Comparison of ENCODE assay signal across 21 cellular contexts in the genomic region with DNA sequence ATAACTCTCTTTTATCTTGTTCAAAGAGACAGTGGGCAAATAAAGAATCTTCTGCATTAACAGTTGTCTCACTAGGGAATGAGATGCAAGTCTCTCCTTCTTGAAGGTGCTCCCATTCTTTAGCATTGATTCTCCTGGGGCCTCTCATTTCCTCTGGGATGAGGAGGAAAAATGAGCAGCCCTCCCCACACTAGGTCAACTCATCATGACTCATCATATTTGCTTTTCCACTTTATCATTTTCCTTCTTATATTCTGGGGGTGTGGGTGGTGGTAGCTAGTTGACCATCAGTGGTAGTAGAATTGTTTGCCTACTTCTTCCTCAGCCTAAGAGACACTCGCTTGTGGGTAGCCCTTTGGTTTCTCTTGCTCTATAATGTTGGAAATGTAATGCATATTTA.
DNase-seq lines count a peak whose midpoint lies in the region; ATAC-seq and TF ChIP-seq lines count a peak whose summit lies in the region.
"Had no signal": no experiment of that assay in that cellular context is flagged by ENCODE, and none has a peak within 500 bp of the region (broad histone marks: within the 10 kb centered on the region; RNA-seq: fewer than 3 reads in every experiment).

No MANE protein-coding gene starts in this region.

- no peak for TF ChIP-seq CTCF in fibroblast of pulmonary artery (IDR thresholded peaks at IDR 0.05; ENCODE audit: low read length, missing control alignments)

- ATAC-seq in GM19463 (IDR thresholded peaks at IDR 0.05; ENCODE audit: unreplicated experiment) (no peak), HG03571 (IDR thresholded peaks at IDR 0.05; ENCODE audit: unreplicated experiment) (no peak)
- ATAC-seq: naive thymus-derived CD4-positive, alpha-beta T cell; sciatic nerve; stimulated activated memory B cell treated with anti-CD40 and anti-IgM and Interleukin-4, amounts not matched to agents 10 μg/mL and 1 μg/mL and 100 μg/mL, for 72 hours had no signal

- H3K4me3 ChIP-seq in fibroblast of pulmonary artery (replicated peaks; ENCODE audit: low read depth, low read length), result no peak overlapping the region
- H3K4me3 ChIP-seq: adrenal gland, MG63, ovary, testis had no signal

- DNase-seq in AG08395 (ENCODE audit: low spot score) (peak; percentile 19), HS-5 (ENCODE audit: low read depth) (peak; percentile 32), SW480 (ENCODE audit: low spot score) (peak; percentile 8), fibroblast of pulmonary artery (ENCODE audit: low read depth) (peak; percentile 39), GDM1 (lab: John Stamatoyannopoulos, UW) (no peak), NCI-H128 (lab: John Stamatoyannopoulos, UW; ENCODE audit: unreplicated experiment) (no peak)
- DNase-seq: activated CD4-positive, alpha-beta memory T cell treated with anti-CD3 and anti-CD28 coated beads for 36 hours; activated gamma-delta T cell; adrenal gland; HCEC 1CT; mesenchymal stem cell; MG63; naive thymus-derived CD4-positive, alpha-beta T cell; NCI-H82; OCI-M1; ovary; testis had no signal

Comparison
In these comparisons a context has a peak if more than half of its experiments do, and no peak if none do; other contexts are left out.
1. DNase-seq: peak in AG08395 (single experiment), HS-5 (single experiment), SW480 (single experiment) and fibroblast of pulmonary artery (single experiment); none in GDM1 (single experiment) and NCI-H128 (single experiment).